22 cellular contexts compared by ENCODE assay signal in genomic region chr13:50451609-50452008, GRCh38.
DNase-seq lines count a peak whose midpoint lies in the region; ATAC-seq, FAIRE-seq and TF ChIP-seq lines count a peak whose summit lies in the region.
"Had no signal": no experiment of that assay in that cellular context is flagged by ENCODE, and none has a peak within 500 bp of the region (broad histone marks: within the 10 kb centered on the region; RNA-seq: fewer than 3 reads in every experiment).

No MANE protein-coding gene starts in this region.

- H3K9me3 ChIP-seq in right atrium auricular region (no peaks in the 10 kb centered on the region), lower lobe of right lung (no peaks in the 10 kb centered on the region), HepG2 (ENCODE audit: low read length) (no peaks in the 10 kb centered on the region)
- H3K9me3 ChIP-seq: Peyer's patch had no signal

- no peak overlapping the region for H3K9ac ChIP-seq in HepG2 (ENCODE audit: insufficient read depth, low read depth, low read length)

- no peak for TF ChIP-seq EP300 in HepG2 (IDR thresholded peaks at IDR 0.05; ENCODE audit: low read depth in 2 of 2, low read length in 2 of 2)
- TF ChIP-seq EP300 in HepG2 (CRISPR knock-in tag; IDR thresholded peaks at IDR 0.05; ENCODE audit: borderline replicate concordance) = no peak

- TF ChIP-seq CTCF in right atrium auricular region (IDR thresholded peaks at IDR 0.05) (no peak), lower lobe of right lung (IDR thresholded peaks at IDR 0.05) (no peak), HepG2 (CRISPR knock-in tag; IDR thresholded peaks at IDR 0.05) (no peak)

- no peaks in the 10 kb centered on the region for H3K27me3 ChIP-seq in right atrium auricular region
- no peaks in the 10 kb centered on the region for H3K27me3 ChIP-seq in lower lobe of right lung (ENCODE audit: low read depth)
- no peaks in the 10 kb centered on the region for H3K27me3 ChIP-seq in HepG2 (ENCODE audit: control insufficient read depth in 1 of 2, insufficient read depth in 2 of 2, low read length in 2 of 2)
- H3K27me3 ChIP-seq: Peyer's patch had no signal

- CTCF ChIA-PET in HepG2 (lab: Yijun Ruan, JAX; ENCODE audit: low intra/inter-chr PET ratio, low total read pairs) = no interaction called here

- no peaks in the 10 kb centered on the region for H3K79me2 ChIP-seq in HepG2 (ENCODE audit: insufficient read depth, low read length)

- no peak overlapping the region for H3K4me3 ChIP-seq in right atrium auricular region
- H3K4me3 ChIP-seq in lower lobe of right lung = no peak overlapping the region
- H3K4me3 ChIP-seq in HepG2 (replicated peaks in 1 of 3; ENCODE audit: insufficient read depth in 1 of 3, low read depth in 2 of 3, low read length in 3 of 3) = no peak overlapping the region
- H3K4me3 ChIP-seq: Peyer's patch had no signal

- POLR2A ChIA-PET in HepG2 (lab: Yijun Ruan, JAX) = no interaction called here

- TF ChIP-seq POLR2A in HepG2 (IDR thresholded peaks at IDR 0.05; ENCODE audit: insufficient read depth in 1 of 2, low read depth in 2 of 2, low read length in 2 of 2) = no peak

- in situ Hi-C loops in HepG2 (cut with HindIII; ENCODE audit: extremely low pct_ligation_motif_present, low pct_unique_long_range_greater_than_20kb) = no loop called here

- FAIRE-seq in HepG2 (lab: Jason Lieb, UNC) = no peak
- FAIRE-seq: D721Med, GM18507 had no signal

- peak; percentile 44 for DNase-seq in Right ventricle myocardium superior
- DNase-seq in right atrium auricular region (ENCODE audit: low spot score) = no peak
- DNase-seq in astrocyte of the hippocampus (ENCODE audit: low read depth, low spot score) = peak; percentile 12
- DNase-seq in lower lobe of right lung = peak; percentile 39
- DNase-seq in renal cortical epithelial cell (ENCODE audit: low read depth) = peak; percentile 53
- DNase-seq in A172 (ENCODE audit: low spot score) = no peak
- DNase-seq in HepG2 (ENCODE audit: low spot score) = no peak
- DNase-seq: 8988T, DMS53, GDM1, H9, HFFc6, KBM-7, NCI-H1694, NCI-H2081 treated with DMSO at 0.1 percent for 48 hours, NCI-H2171 treated with DMSO at 0.1 percent for 48 hours, NCI-H526, Peyer's patch had no signal

- H3K36me3 ChIP-seq in right atrium auricular region (no peaks in the 10 kb centered on the region), lower lobe of right lung (no peaks in the 10 kb centered on the region), HepG2 (replicated peaks in 1 of 2; ENCODE audit: control insufficient read depth in 1 of 2, insufficient read depth in 2 of 2, low read length in 2 of 2) (peaks cover 0 to 3% of the 10 kb centered on the region in 2 experiments; a peak in 2 of 5 replicates)
- H3K36me3 ChIP-seq: Peyer's patch had no signal

- H2AFZ ChIP-seq in HepG2 (ENCODE audit: low read length) = no peak overlapping the region

- no TSS peak for BruUV-seq in HepG2 (replicated peaks; lab: Mats Ljungman, UMichigan)

- WGBS in HepG2 (ENCODE audit: low lambda C conversion rate) = 86% methylated on average over 1 of the region's 3 CpGs

- no peak overlapping the region for H3K4me2 ChIP-seq in HepG2 (ENCODE audit: low read depth, low read length)

- intact Hi-C loops in Right ventricle myocardium superior (cut with DNase I) = no loop called here
- intact Hi-C loops in lower lobe of right lung (cut with DNase I) = no loop called here
- intact Hi-C loops in HepG2 (cut with micrococcal nuclease; ENCODE audit: unreplicated experiment) = no loop called here

- peak; percentile 34 for ATAC-seq in Right ventricle myocardium superior (ENCODE audit: poor library complexity)
- ATAC-seq in lower lobe of right lung = peak in 1 of 2 donors; percentile 41
- ATAC-seq in HepG2 = no peak
- ATAC-seq in GM21825 (IDR thresholded peaks at IDR 0.05; ENCODE audit: unreplicated experiment) = no peak

- no peaks in the 10 kb centered on the region for H4K20me1 ChIP-seq in HepG2 (ENCODE audit: insufficient read depth, low read length)

- TF ChIP-seq RAD21 in HepG2 (CRISPR knock-in tag; IDR thresholded peaks at IDR 0.05) = no peak

- H3K4me1 ChIP-seq in right atrium auricular region (peaks cover 0 to 29% of the 10 kb centered on the region in 2 donors), lower lobe of right lung (peaks cover 9% of the 10 kb centered on the region), HepG2 (ENCODE audit: insufficient read depth, low read length) (no peaks in the 10 kb centered on the region)
- H3K4me1 ChIP-seq: Peyer's patch had no signal

- no peak overlapping the region for H3K27ac ChIP-seq in right atrium auricular region
- no peak overlapping the region for H3K27ac ChIP-seq in lower lobe of right lung
- no peak overlapping the region for H3K27ac ChIP-seq in HepG2 (ENCODE audit: extremely low read length, insufficient read depth, low read length)
- H3K27ac ChIP-seq: C4-2B, Peyer's patch had no signal

TF ChIP-seq in HepG2, 621 proteins besides CTCF, POLR2A, EP300 and RAD21 (continues in another document):
- TF ChIP-seq HCFC1 (IDR thresholded peaks at IDR 0.05; ENCODE audit: low read depth, low read length) (no peak), GTF2F1 (IDR thresholded peaks at IDR 0.05; ENCODE audit: low read length) (no peak), PRDM4 (CRISPR knock-in tag; IDR thresholded peaks at IDR 0.05; ENCODE audit: borderline replicate concordance) (no peak), SATB2 (CRISPR knock-in tag; IDR thresholded peaks at IDR 0.05) (no peak), ZNF781 (CRISPR knock-in tag; IDR thresholded peaks at IDR 0.05; ENCODE audit: borderline replicate concordance, not compliant biosample characterization) (no peak), ZNF839 (CRISPR knock-in tag; IDR thresholded peaks at IDR 0.05; ENCODE audit: borderline replicate concordance) (no peak), RBM39 (IDR thresholded peaks at IDR 0.05; ENCODE audit: low read depth, low read length, poor library complexity, severe bottlenecking) (no peak), RORA (CRISPR knock-in tag; IDR thresholded peaks at IDR 0.05) (no peak), ARHGAP35 (CRISPR knock-in tag; IDR thresholded peaks at IDR 0.05; ENCODE audit: borderline replicate concordance) (no peak)
- TF ChIP-seq, protein P1, sequence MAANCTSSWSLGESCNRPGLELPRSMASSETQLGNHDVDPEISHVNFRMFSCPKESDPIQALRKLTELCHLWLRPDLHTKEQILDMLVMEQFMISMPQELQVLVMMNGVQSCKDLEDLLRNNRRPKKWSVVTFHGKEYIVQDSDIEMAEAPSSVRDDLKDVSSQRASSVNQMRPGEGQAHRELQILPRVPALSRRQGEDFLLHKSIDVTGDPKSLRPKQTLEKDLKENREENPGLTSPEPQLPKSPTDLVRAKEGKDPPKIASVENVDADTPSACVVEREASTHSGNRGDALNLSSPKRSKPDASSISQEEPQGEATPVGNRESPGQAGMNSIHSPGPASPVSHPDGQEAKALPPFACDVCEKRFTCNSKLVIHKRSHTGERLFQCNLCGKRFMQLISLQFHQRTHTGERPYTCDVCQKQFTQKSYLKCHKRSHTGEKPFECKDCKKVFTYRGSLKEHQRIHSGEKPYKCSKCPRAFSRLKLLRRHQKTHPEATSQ (CRISPR knock-in tag; IDR thresholded peaks at IDR 0.05; ENCODE audit: borderline replicate concordance) = no peak
- TF ChIP-seq, protein P2, sequence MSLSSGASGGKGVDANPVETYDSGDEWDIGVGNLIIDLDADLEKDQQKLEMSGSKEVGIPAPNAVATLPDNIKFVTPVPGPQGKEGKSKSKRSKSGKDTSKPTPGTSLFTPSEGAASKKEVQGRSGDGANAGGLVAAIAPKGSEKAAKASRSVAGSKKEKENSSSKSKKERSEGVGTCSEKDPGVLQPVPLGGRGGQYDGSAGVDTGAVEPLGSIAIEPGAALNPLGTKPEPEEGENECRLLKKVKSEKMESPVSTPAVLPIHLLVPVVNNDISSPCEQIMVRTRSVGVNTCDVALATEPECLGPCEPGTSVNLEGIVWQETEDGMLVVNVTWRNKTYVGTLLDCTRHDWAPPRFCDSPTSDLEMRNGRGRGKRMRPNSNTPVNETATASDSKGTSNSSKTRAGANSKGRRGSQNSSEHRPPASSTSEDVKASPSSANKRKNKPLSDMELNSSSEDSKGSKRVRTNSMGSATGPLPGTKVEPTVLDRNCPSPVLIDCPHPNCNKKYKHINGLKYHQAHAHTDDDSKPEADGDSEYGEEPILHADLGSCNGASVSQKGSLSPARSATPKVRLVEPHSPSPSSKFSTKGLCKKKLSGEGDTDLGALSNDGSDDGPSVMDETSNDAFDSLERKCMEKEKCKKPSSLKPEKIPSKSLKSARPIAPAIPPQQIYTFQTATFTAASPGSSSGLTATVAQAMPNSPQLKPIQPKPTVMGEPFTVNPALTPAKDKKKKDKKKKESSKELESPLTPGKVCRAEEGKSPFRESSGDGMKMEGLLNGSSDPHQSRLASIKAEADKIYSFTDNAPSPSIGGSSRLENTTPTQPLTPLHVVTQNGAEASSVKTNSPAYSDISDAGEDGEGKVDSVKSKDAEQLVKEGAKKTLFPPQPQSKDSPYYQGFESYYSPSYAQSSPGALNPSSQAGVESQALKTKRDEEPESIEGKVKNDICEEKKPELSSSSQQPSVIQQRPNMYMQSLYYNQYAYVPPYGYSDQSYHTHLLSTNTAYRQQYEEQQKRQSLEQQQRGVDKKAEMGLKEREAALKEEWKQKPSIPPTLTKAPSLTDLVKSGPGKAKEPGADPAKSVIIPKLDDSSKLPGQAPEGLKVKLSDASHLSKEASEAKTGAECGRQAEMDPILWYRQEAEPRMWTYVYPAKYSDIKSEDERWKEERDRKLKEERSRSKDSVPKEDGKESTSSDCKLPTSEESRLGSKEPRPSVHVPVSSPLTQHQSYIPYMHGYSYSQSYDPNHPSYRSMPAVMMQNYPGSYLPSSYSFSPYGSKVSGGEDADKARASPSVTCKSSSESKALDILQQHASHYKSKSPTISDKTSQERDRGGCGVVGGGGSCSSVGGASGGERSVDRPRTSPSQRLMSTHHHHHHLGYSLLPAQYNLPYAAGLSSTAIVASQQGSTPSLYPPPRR (CRISPR knock-in tag; IDR thresholded peaks at IDR 0.05; ENCODE audit: borderline replicate concordance) = no peak

Comparison
In these comparisons a context has a peak if more than half of its experiments do, and no peak if none do; other contexts are left out.
1. DNase-seq: peak in Right ventricle myocardium superior (single experiment), astrocyte of the hippocampus (single experiment), lower lobe of right lung (single experiment) and renal cortical epithelial cell (single experiment); none in right atrium auricular region (single experiment), A172 (single experiment) and HepG2 (single experiment).